Comparison of ENCODE assay signal across 17 cellular contexts in genomic region chr5:39417979-39418378, GRCh38. TPM values are rescaled to one million over a fixed set of nuclear protein-coding genes. Genes with fewer than 3 reads are reported as not detected.
DNase-seq lines count a peak whose midpoint lies in the region; ATAC-seq, FAIRE-seq and TF ChIP-seq lines count a peak whose summit lies in the region.
"Had no signal": no experiment of that assay in that cellular context is flagged by ENCODE, and none has a peak within 500 bp of the region (broad histone marks: within the 10 kb centered on the region; RNA-seq: fewer than 3 reads in every experiment).

No MANE protein-coding gene starts in this region.

- no peak overlapping the region for H4K91ac ChIP-seq in mesenchymal stem cell (ENCODE audit: low read length)

- FAIRE-seq in HepG2 (lab: Jason Lieb, UNC) (no peak), K562 (lab: Jason Lieb, UNC) (no peak)

- H3K9ac ChIP-seq in HepG2 (ENCODE audit: insufficient read depth, low read depth, low read length) = no peak overlapping the region
- H3K9ac ChIP-seq in K562 (ENCODE audit: insufficient read depth in 1 of 2, low read depth in 2 of 2, low read length in 2 of 2) = no peak overlapping the region
- peak overlapping the region; percentile 99 for H3K9ac ChIP-seq in mesenchymal stem cell (ENCODE audit: low read length)
- H3K9ac ChIP-seq: BLaER1 had no signal

- no peak for TF ChIP-seq RAD21 in HepG2 (CRISPR knock-in tag; IDR thresholded peaks at IDR 0.05)
- TF ChIP-seq RAD21 in K562 (CRISPR knock-in tag; conservative IDR thresholded peaks at IDR 0.05 in 1 of 2, IDR thresholded peaks at IDR 0.05 in 1 of 2) = no peak

- H4K20me1 ChIP-seq in HepG2 (ENCODE audit: insufficient read depth, low read length) (no peaks in the 10 kb centered on the region), K562 (replicated peaks; ENCODE audit: control insufficient read depth, insufficient read depth, low read length) (no peaks in the 10 kb centered on the region)
- H4K20me1 ChIP-seq: BLaER1 had no signal

- no peaks in the 10 kb centered on the region for H3K79me1 ChIP-seq in mesenchymal stem cell (replicated peaks; ENCODE audit: low read length, poor library complexity, severe bottlenecking)

- WGBS in HepG2 (ENCODE audit: low lambda C conversion rate) = 97% methylated on average over 3 of the region's 3 CpGs
- 53% methylated on average over 3 of the region's 3 CpGs for WGBS in right lobe of liver (ENCODE audit: insufficient coverage, low coverage, low lambda C conversion rate, missing lambda C conversion rate)
- WGBS in K562 (ENCODE audit: insufficient coverage, low coverage, missing lambda C conversion rate) = 28% methylated on average over 3 of the region's 3 CpGs
- WGBS in mesenchymal stem cell = 100% methylated on average over 2 of the region's 3 CpGs

- H3K23ac ChIP-seq in mesenchymal stem cell (ENCODE audit: low read length in 2 of 2) = no peak overlapping the region

- H3K4me3 ChIP-seq in HepG2 (replicated peaks in 1 of 3; ENCODE audit: insufficient read depth in 1 of 3, low read depth in 2 of 3, low read length in 3 of 3) = no peak overlapping the region
- no peak overlapping the region for H3K4me3 ChIP-seq in right lobe of liver
- H3K4me3 ChIP-seq in K562 = no peak overlapping the region
- H3K4me3 ChIP-seq in mesenchymal stem cell (ENCODE audit: insufficient read depth in 1 of 2, low read depth in 1 of 2, low read length in 2 of 2) = peak overlapping the region in 1 of 2 experiments; percentile 93
- no peak overlapping the region for H3K4me3 ChIP-seq in H7 (ENCODE audit: insufficient read depth, low read depth, low read length)
- H3K4me3 ChIP-seq: BLaER1 had no signal

- peaks cover 0 to 2% of the 10 kb centered on the region in 2 experiments; a peak in 1 of 5 replicates for H3K36me3 ChIP-seq in HepG2 (replicated peaks in 1 of 2; ENCODE audit: control insufficient read depth in 1 of 2, insufficient read depth in 2 of 2, low read length in 2 of 2)
- no peaks in the 10 kb centered on the region for H3K36me3 ChIP-seq in right lobe of liver
- H3K36me3 ChIP-seq in K562 (ENCODE audit: control insufficient read depth, insufficient read depth, low read length) = no peaks in the 10 kb centered on the region
- peaks cover under 1 to 70% of the 10 kb centered on the region in 2 experiments for H3K36me3 ChIP-seq in mesenchymal stem cell (ENCODE audit: control insufficient read depth in 1 of 2, insufficient read depth in 2 of 2, low read depth in 1 of 2, low read length in 2 of 2)
- no peaks in the 10 kb centered on the region for H3K36me3 ChIP-seq in H7 (replicated peaks; ENCODE audit: control insufficient read depth, insufficient read depth, low read length)
- H3K36me3 ChIP-seq: BLaER1 had no signal

- no peaks in the 10 kb centered on the region for H3K9me3 ChIP-seq in HepG2 (ENCODE audit: low read length)
- H3K9me3 ChIP-seq in right lobe of liver = no peaks in the 10 kb centered on the region
- H3K9me3 ChIP-seq in K562 (replicated peaks; ENCODE audit: control insufficient read depth, insufficient read depth, low read depth, low read length) = no peaks in the 10 kb centered on the region
- no peaks in the 10 kb centered on the region for H3K9me3 ChIP-seq in mesenchymal stem cell (ENCODE audit: control insufficient read depth, low read length)
- H3K9me3 ChIP-seq: BLaER1 had no signal

- TF ChIP-seq CTCF in HepG2 (CRISPR knock-in tag; IDR thresholded peaks at IDR 0.05) = no peak
- no peak for TF ChIP-seq CTCF in right lobe of liver (IDR thresholded peaks at IDR 0.05)
- TF ChIP-seq CTCF in K562 (IDR thresholded peaks at IDR 0.05 in 2 of 3, conservative IDR thresholded peaks at IDR 0.05 in 1 of 3; ENCODE audit: insufficient read depth in 2 of 3, low read depth in 1 of 3, low read length in 3 of 3) = no peak

- CTCF ChIA-PET in HepG2 (lab: Yijun Ruan, JAX; ENCODE audit: low intra/inter-chr PET ratio, low total read pairs) (no interaction called here), K562 (lab: Yijun Ruan, JAX; ENCODE audit: low intra/inter-chr PET ratio) (interaction anchor here (0.6 kb wide), 1 partner anchor 1094 kb away, joined by 5 read pairs; no protein-coding TSS in a partner anchor)

- no peak overlapping the region for H2BK120ac ChIP-seq in mesenchymal stem cell (ENCODE audit: low read depth, low read length)

- H3K9me1 ChIP-seq in K562 (ENCODE audit: control insufficient read depth, insufficient read depth, low read length) = no peaks in the 10 kb centered on the region

- BruUV-seq in HepG2 (replicated peaks; lab: Mats Ljungman, UMichigan) (no TSS peak), K562 (replicated peaks; lab: Mats Ljungman, UMichigan) (no TSS peak)

- TF ChIP-seq POLR2A in HepG2 (IDR thresholded peaks at IDR 0.05; ENCODE audit: insufficient read depth in 1 of 2, low read depth in 2 of 2, low read length in 2 of 2) = no peak
- no peak for TF ChIP-seq POLR2A in right lobe of liver (IDR thresholded peaks at IDR 0.05)
- no peak for TF ChIP-seq POLR2A in K562 (conservative IDR thresholded peaks at IDR 0.05)

- DNase-seq in HepG2 (ENCODE audit: low spot score) (no peak), right lobe of liver (no peak), K562 (ENCODE audit: extremely low read depth in 1 of 4, low spot score in 3 of 4) (no peak), mesenchymal stem cell (no peak), NCI-H2029 treated with DMSO at 0.1 percent for 48 hours (lab: John Stamatoyannopoulos, UW) (no peak), H7 (no peak)
- DNase-seq: AML-193, Calu3, DMS 273 treated with DMSO at 0.1 percent for 48 hours, GOT3, HCEC 1CT had no signal

- no peak overlapping the region for H3K18ac ChIP-seq in mesenchymal stem cell (ENCODE audit: low read depth in 1 of 2, low read length in 2 of 2)

- H2BK15ac ChIP-seq in mesenchymal stem cell (ENCODE audit: low read depth, poor library complexity, severe bottlenecking) = no peak overlapping the region

- H3K4me2 ChIP-seq in HepG2 (ENCODE audit: low read depth, low read length) (no peak overlapping the region), K562 (ENCODE audit: insufficient read depth, low read length) (no peak overlapping the region), mesenchymal stem cell (ENCODE audit: low read length, poor library complexity, severe bottlenecking) (no peak overlapping the region)
- H3K4me2 ChIP-seq: BLaER1 had no signal

- POLR2A ChIA-PET in HepG2 (lab: Yijun Ruan, JAX) = no interaction called here
- POLR2A ChIA-PET in K562 (lab: Yijun Ruan, JAX) = interaction anchor here (0.6 to 10.1 kb wide), 3 partner anchors 15 to 1053 kb away, joined by 3 to 67 read pairs (median 3); no protein-coding TSS in a partner anchor

- H2BK5ac ChIP-seq in mesenchymal stem cell (ENCODE audit: low read depth, low read length, poor library complexity, severe bottlenecking) = no peak overlapping the region

- H2BK12ac ChIP-seq in mesenchymal stem cell (ENCODE audit: low read length in 2 of 2) = no peak overlapping the region

- intact Hi-C loops in HepG2 (cut with micrococcal nuclease; ENCODE audit: unreplicated experiment) (no loop called here), right lobe of liver (cut with DNase I) (no loop called here), K562 (cut with micrococcal nuclease) (no loop called here)

- ATAC-seq in HepG2 = no peak
- no peak for ATAC-seq in right lobe of liver
- no peak for ATAC-seq in K562
- ATAC-seq in GM18870 (IDR thresholded peaks at IDR 0.05; ENCODE audit: unreplicated experiment) = no peak
- no peak for ATAC-seq in HG03520 (IDR thresholded peaks at IDR 0.05; ENCODE audit: unreplicated experiment)

- no peak overlapping the region for H2AK5ac ChIP-seq in mesenchymal stem cell (ENCODE audit: low read length, severe bottlenecking)

- no peak overlapping the region for H2AFZ ChIP-seq in HepG2 (ENCODE audit: low read length)
- no peak overlapping the region for H2AFZ ChIP-seq in K562 (ENCODE audit: low read depth, low read length)
- no peak overlapping the region for H2AFZ ChIP-seq in mesenchymal stem cell (ENCODE audit: low read depth, low read length)

- H3K27me3 ChIP-seq in HepG2 (ENCODE audit: control insufficient read depth in 1 of 2, insufficient read depth in 2 of 2, low read length in 2 of 2) (no peaks in the 10 kb centered on the region), right lobe of liver (no peaks in the 10 kb centered on the region), K562 (ENCODE audit: control insufficient read depth in 2 of 2, insufficient read depth in 2 of 2, low read length in 2 of 2) (no peaks in the 10 kb centered on the region), mesenchymal stem cell (ENCODE audit: control insufficient read depth in 1 of 2, insufficient read depth in 1 of 2, low read length in 2 of 2) (no peaks in the 10 kb centered on the region), H7 (ENCODE audit: control insufficient read depth, insufficient read depth, low read length) (no peaks in the 10 kb centered on the region)
- H3K27me3 ChIP-seq: BLaER1 had no signal

- H3K14ac ChIP-seq in mesenchymal stem cell (ENCODE audit: low read length in 2 of 2) = no peak overlapping the region

- in situ Hi-C loops in HepG2 (cut with HindIII; ENCODE audit: extremely low pct_ligation_motif_present, low pct_unique_long_range_greater_than_20kb) (no loop called here), K562 (cut with MboI) (no loop called here)

- peaks cover 64% of the 10 kb centered on the region for H3K4me1 ChIP-seq in HepG2 (ENCODE audit: insufficient read depth, low read length)
- H3K4me1 ChIP-seq in right lobe of liver = no peaks in the 10 kb centered on the region
- peaks cover 0 to 17% of the 10 kb centered on the region in 2 experiments; a peak in 2 of 5 replicates for H3K4me1 ChIP-seq in K562 (replicated peaks in 1 of 2; ENCODE audit: control insufficient read depth in 2 of 2, insufficient read depth in 2 of 2, low read length in 2 of 2)
- peaks cover 7% of the 10 kb centered on the region for H3K4me1 ChIP-seq in mesenchymal stem cell (ENCODE audit: control insufficient read depth, insufficient read depth, low read depth, low read length)

- peaks cover 13% of the 10 kb centered on the region for H3K79me2 ChIP-seq in HepG2 (ENCODE audit: insufficient read depth, low read length)
- H3K79me2 ChIP-seq in K562 (ENCODE audit: control insufficient read depth, insufficient read depth, low read length) = no peaks in the 10 kb centered on the region

- no peak overlapping the region for H3K4ac ChIP-seq in mesenchymal stem cell (ENCODE audit: low read depth in 1 of 2, low read length in 2 of 2)

- TF ChIP-seq EP300 in HepG2 (IDR thresholded peaks at IDR 0.05; ENCODE audit: low read depth in 2 of 2, low read length in 2 of 2) = no peak
- TF ChIP-seq EP300 in HepG2 (CRISPR knock-in tag; IDR thresholded peaks at IDR 0.05; ENCODE audit: borderline replicate concordance) = no peak
- TF ChIP-seq EP300 in K562 (IDR thresholded peaks at IDR 0.05; ENCODE audit: low read length) = no peak

- H3K27ac ChIP-seq in HepG2 (ENCODE audit: extremely low read length, insufficient read depth, low read length) = no peak overlapping the region
- no peak overlapping the region for H3K27ac ChIP-seq in right lobe of liver
- H3K27ac ChIP-seq in K562 (ENCODE audit: extremely low read depth, low read depth, low read length) = no peak overlapping the region
- no peak overlapping the region for H3K27ac ChIP-seq in mesenchymal stem cell (ENCODE audit: low read length, poor library complexity, severe bottlenecking)
- H3K27ac ChIP-seq: 22Rv1, BLaER1 had no signal

- H4K8ac ChIP-seq in mesenchymal stem cell (ENCODE audit: low read length) = no peak overlapping the region

RNA-seq across cellular contexts. Expression of gene DAB2, which starts 6.8 kb away (rescaled TPM):
- total RNA-seq in HepG2 (2016; rRNA removed; fragmentation: Illumina TruSeq; extraction: Trizol) = 5.2 and 6.5 TPM in 2 replicates
- 1.9 and 2.6 TPM in 2 replicates for total RNA-seq in HepG2 (2016; cell fraction: cytosol; rRNA removed; fragmentation: Illumina TruSeq; extraction: Trizol; ENCODE audit: low read depth)
- total RNA-seq in HepG2 (2016; cell fraction: insoluble cytoplasmic fraction; rRNA removed; fragmentation: Illumina TruSeq; extraction: Trizol) = 6.0 and 6.8 TPM in 2 replicates
- 4.8 and 6.3 TPM in 2 replicates for total RNA-seq in HepG2 (2016; cell fraction: membrane; rRNA removed; fragmentation: Illumina TruSeq; extraction: Trizol)
- total RNA-seq in HepG2 (2016; cell fraction: nucleus; rRNA removed; fragmentation: Illumina TruSeq; extraction: Trizol) = 23.7 and 24.7 TPM in 2 replicates
- 4.9 and 6.4 TPM in 2 replicates for polyA plus RNA-seq in HepG2 (2011; rRNA removed)
- polyA plus RNA-seq in HepG2 (2011; cell fraction: cytosol; rRNA removed) = 2.8 and 3.9 TPM in 2 replicates
- polyA plus RNA-seq in HepG2 (2011; cell fraction: nucleus; rRNA removed) = 7.3 and 10.1 TPM in 2 replicates
- polyA plus RNA-seq in HepG2 (2012) = 4.1 and 13.8 TPM in 2 replicates
- 1.3 and 1.7 TPM in 2 replicates for polyA plus RNA-seq in HepG2 (2016; cell fraction: cytosol; fragmentation: Illumina TruSeq; extraction: Trizol; ENCODE audit: low read depth)
- polyA plus RNA-seq in HepG2 (2016; cell fraction: insoluble cytoplasmic fraction; fragmentation: Illumina TruSeq; extraction: Trizol; ENCODE audit: low read depth) = 8.7 and 9.1 TPM in 2 replicates
- polyA plus RNA-seq in HepG2 (2016; cell fraction: membrane; fragmentation: Illumina TruSeq; extraction: Trizol; ENCODE audit: low read depth) = 2.3 and 2.4 TPM in 2 replicates
- 11.2 and 14.2 TPM in 2 replicates for polyA plus RNA-seq in HepG2 (2016; cell fraction: nucleus; fragmentation: Illumina TruSeq; extraction: Trizol; ENCODE audit: insufficient read depth, low read depth)
- polyA minus RNA-seq in HepG2 (2011; rRNA and poly(A)+ RNA removed; ENCODE audit: low replicate concordance) = 6.2 and 131 TPM in 2 replicates
- polyA minus RNA-seq in HepG2 (2011; cell fraction: cytosol; rRNA and poly(A)+ RNA removed) = 3.1 and 4.2 TPM in 2 replicates
- polyA minus RNA-seq in HepG2 (2011; cell fraction: nucleus; rRNA and poly(A)+ RNA removed) = 43.3 and 47.1 TPM in 2 replicates
- 10 to 100 TPM in 5 of 6 experiments, 1 to 10 TPM in 1; 7.3 to 32.8 (median 14.0) TPM for total RNA-seq in right lobe of liver
- total RNA-seq in K562 (2011; cell fraction: chromatin; rRNA removed; ENCODE audit: low replicate concordance) = 11.5 and 53.0 TPM in 2 replicates
- 5.7 and 12.1 TPM in 2 replicates for total RNA-seq in K562 (2011; cell fraction: nucleolus; rRNA removed)
- total RNA-seq in K562 (2011; cell fraction: nucleoplasm; rRNA removed) = 28.8 and 31.8 TPM in 2 replicates
- total RNA-seq in K562 (2014; rRNA removed) = 8.1 and 14.2 TPM in 2 replicates
- total RNA-seq in K562 (2014; rRNA removed; fragmentation: Illumina TruSeq; extraction: Trizol) = 17.2 and 20.4 TPM in 2 replicates
- total RNA-seq in K562 (2015; rRNA removed; fragmentation: Illumina TruSeq; extraction: Trizol) = 9.9 and 10.5 TPM in 2 replicates
- 23.1 and 27.6 TPM in 2 replicates for total RNA-seq in K562 (2021)
- 3.2 and 6.6 TPM in 2 replicates for polyA plus RNA-seq in K562 (2011; rRNA removed)
- polyA plus RNA-seq in K562 (2011; cell fraction: cytosol; rRNA removed) = 2.0 and 3.6 TPM in 2 replicates
- polyA plus RNA-seq in K562 (2011; cell fraction: nucleus; rRNA removed) = 4.9 and 9.8 TPM in 2 replicates
- polyA plus RNA-seq in K562 (2012) = 15.3 and 19.3 TPM in 2 replicates
- polyA plus RNA-seq in K562 (2014; fragmentation: Illumina TruSeq; extraction: Trizol) = 26.2 and 28.8 TPM in 2 replicates
- 10 to 100 TPM; 28.1 to 29.9 TPM for polyA plus RNA-seq in K562 (2014; fragmentation: Nextera tagmentation; extraction: Ambion mirVana)
- polyA plus RNA-seq in K562 (2014; rRNA removed) = 18.2 and 24.1 TPM in 2 replicates
- 4.6 and 12.6 TPM in 2 replicates for polyA minus RNA-seq in K562 (2011; rRNA and poly(A)+ RNA removed)
- 2.9 and 6.3 TPM in 2 replicates for polyA minus RNA-seq in K562 (2011; cell fraction: cytosol; rRNA and poly(A)+ RNA removed)
- 9.7 and 13.3 TPM in 2 replicates for polyA minus RNA-seq in K562 (2011; cell fraction: nucleus; rRNA and poly(A)+ RNA removed)
- polyA plus RNA-seq in mesenchymal stem cell (2013, experiment 1 of 2) = 87.8 TPM
- 86.6 TPM for polyA plus RNA-seq in mesenchymal stem cell (2013, experiment 2 of 2)
- total RNA-seq in H7 (2014; rRNA removed; shearing (Covaris generic)) = 2.7 and 3.7 TPM in 2 replicates

RNA-seq across cellular contexts. Expression of gene C9, which starts 53.7 kb away (rescaled TPM):
- total RNA-seq in HepG2 (2016; rRNA removed; fragmentation: Illumina TruSeq; extraction: Trizol) (not detected in 2 replicates), right lobe of liver (1,000 to 10,000 TPM in 5 of 6 experiments, 100 to 1,000 TPM in 1; 926 to 1,698 (median 1,449) TPM), K562 (2014; rRNA removed) (not detected in 2 replicates), K562 (2014; rRNA removed; fragmentation: Illumina TruSeq; extraction: Trizol) (not detected in 2 replicates), K562 (2015; rRNA removed; fragmentation: Illumina TruSeq; extraction: Trizol) (not detected in 2 replicates), K562 (2021) (0.38 and 0.51 TPM in 2 replicates)
- not detected in 2 replicates for total RNA-seq in HepG2 (2016; cell fraction: cytosol; rRNA removed; fragmentation: Illumina TruSeq; extraction: Trizol; ENCODE audit: low read depth)
- not detected in 2 replicates for total RNA-seq in HepG2 (2016; cell fraction: insoluble cytoplasmic fraction; rRNA removed; fragmentation: Illumina TruSeq; extraction: Trizol)
- total RNA-seq in HepG2 (2016; cell fraction: membrane; rRNA removed; fragmentation: Illumina TruSeq; extraction: Trizol) = not detected in 2 replicates
- total RNA-seq in HepG2 (2016; cell fraction: nucleus; rRNA removed; fragmentation: Illumina TruSeq; extraction: Trizol) = not detected in 2 replicates
- polyA plus RNA-seq in HepG2 (2011; rRNA removed) (not detected in 2 replicates), K562 (2011; rRNA removed) (not detected in 2 replicates), K562 (2014; fragmentation: Illumina TruSeq; extraction: Trizol) (not detected in 2 replicates), K562 (2014; fragmentation: Nextera tagmentation; extraction: Ambion mirVana) (under 1 TPM in 1 of 2 experiments, not detected in 1; 0.08 TPM), K562 (2014; rRNA removed) (not detected in 2 replicates)
- not detected in 2 replicates for polyA plus RNA-seq in HepG2 (2011; cell fraction: cytosol; rRNA removed)
- not detected in 2 replicates for polyA plus RNA-seq in HepG2 (2011; cell fraction: nucleus; rRNA removed)
- not detected in 2 replicates for polyA plus RNA-seq in HepG2 (2012)
- not detected in 2 replicates for polyA plus RNA-seq in HepG2 (2016; cell fraction: cytosol; fragmentation: Illumina TruSeq; extraction: Trizol; ENCODE audit: low read depth)
- polyA plus RNA-seq in HepG2 (2016; cell fraction: insoluble cytoplasmic fraction; fragmentation: Illumina TruSeq; extraction: Trizol; ENCODE audit: low read depth) = not detected in 2 replicates
- not detected in 2 replicates for polyA plus RNA-seq in HepG2 (2016; cell fraction: membrane; fragmentation: Illumina TruSeq; extraction: Trizol; ENCODE audit: low read depth)
- polyA plus RNA-seq in HepG2 (2016; cell fraction: nucleus; fragmentation: Illumina TruSeq; extraction: Trizol; ENCODE audit: insufficient read depth, low read depth) = not detected in 2 replicates
- polyA minus RNA-seq in HepG2 (2011; rRNA and poly(A)+ RNA removed; ENCODE audit: low replicate concordance) = not detected in 2 replicates
- polyA minus RNA-seq in HepG2 (2011; cell fraction: cytosol; rRNA and poly(A)+ RNA removed) = not detected in 2 replicates
- not detected in 2 replicates for polyA minus RNA-seq in HepG2 (2011; cell fraction: nucleus; rRNA and poly(A)+ RNA removed)
- total RNA-seq in K562 (2011; cell fraction: chromatin; rRNA removed; ENCODE audit: low replicate concordance) = not detected in 2 replicates
- total RNA-seq in K562 (2011; cell fraction: nucleolus; rRNA removed) = not detected in 2 replicates
- total RNA-seq in K562 (2011; cell fraction: nucleoplasm; rRNA removed) = not detected in 2 replicates
- not detected in 2 replicates for polyA plus RNA-seq in K562 (2011; cell fraction: cytosol; rRNA removed)
- not detected in 2 replicates for polyA plus RNA-seq in K562 (2011; cell fraction: nucleus; rRNA removed)
- polyA plus RNA-seq in K562 (2012) = 0.07 and 0.14 TPM in 2 replicates
- not detected in 2 replicates for polyA minus RNA-seq in K562 (2011; rRNA and poly(A)+ RNA removed)
- not detected in 2 replicates for polyA minus RNA-seq in K562 (2011; cell fraction: cytosol; rRNA and poly(A)+ RNA removed)
- polyA minus RNA-seq in K562 (2011; cell fraction: nucleus; rRNA and poly(A)+ RNA removed) = not detected in 2 replicates
- not detected for polyA plus RNA-seq in mesenchymal stem cell (2013, experiment 1 of 2)
- not detected for polyA plus RNA-seq in mesenchymal stem cell (2013, experiment 2 of 2)
- total RNA-seq in H7 (2014; rRNA removed; shearing (Covaris generic)) = not detected in 2 replicates
- total RNA-seq: A673, Calu3, Daoy had no signal

Comparison
In these comparisons a context has a peak if more than half of its experiments do, and no peak if none do; other contexts are left out.
1. RNA of gene C9, which starts 53.7 kb away (total RNA-seq): 926 to 1,698 TPM in right lobe of liver; not detected in HepG2, 0.38 to 0.51 TPM in K562 and not detected in H7; every median in the first group is over 100 times any median in the second.
2. Of the 241 proteins assayed by ChIP-seq in both HepG2 and K562: peak only in HepG2: none; only in K562: none; in both: ZKSCAN1; in neither: 240.